ENCODE assay signal across 15 cellular contexts in the genomic region with DNA sequence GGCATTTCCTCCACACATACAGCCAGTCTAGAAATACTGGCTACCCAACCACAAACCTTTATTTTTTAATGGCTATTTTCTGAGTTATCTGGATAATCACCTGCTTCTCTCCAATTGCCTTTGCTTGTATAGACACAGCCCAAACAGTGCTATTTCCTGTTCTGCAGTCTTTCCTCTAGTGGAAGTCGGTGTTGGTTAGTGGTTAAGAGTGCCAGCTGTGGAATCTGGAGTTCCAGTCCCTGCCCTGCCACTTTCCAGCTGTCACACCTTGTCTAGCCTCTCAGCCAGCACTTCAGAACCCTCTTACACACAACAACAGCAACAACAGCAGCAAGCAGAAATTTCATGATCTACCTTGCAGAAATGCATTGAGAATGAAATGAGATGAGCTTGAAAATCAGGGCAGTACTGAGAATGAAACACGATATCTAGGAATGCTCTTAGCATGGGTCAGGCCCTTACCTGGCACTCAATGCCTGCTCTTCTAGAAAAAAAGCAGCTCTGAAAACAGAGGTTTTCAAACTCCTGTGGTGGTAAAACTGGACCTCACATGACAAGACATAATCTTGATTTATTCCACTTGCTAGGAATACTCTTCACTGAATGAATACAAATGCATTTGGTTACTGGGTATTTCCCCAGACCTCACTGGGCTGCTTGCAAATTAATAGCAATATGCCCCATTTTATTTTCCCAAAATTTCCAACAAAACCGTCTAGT. TPM values are rescaled to one million over a fixed set of nuclear protein-coding genes. Genes with fewer than 3 reads are reported as not detected.
A peak's percentile ranks its signal among the peaks of the same experiment; 100 is the strongest.
DNase-seq lines count a peak whose midpoint lies in the region; ATAC-seq and TF ChIP-seq lines count a peak whose summit lies in the region.
"Had no signal": no experiment of that assay in that cellular context is flagged by ENCODE, and none has a peak within 500 bp of the region (broad histone marks: within the 10 kb centered on the region; RNA-seq: fewer than 3 reads in every experiment).

No MANE protein-coding gene starts in this region.

- no peak for TF ChIP-seq POLR2A in erythroblast (IDR thresholded peaks at IDR 0.05; ENCODE audit: low read length)

- CTCF ChIA-PET in Caco-2 (lab: Charles Lee): no interaction called here
- CTCF ChIA-PET in WTC11 (lab: Charles Lee): interaction anchor here (0.9 to 1.4 kb wide), 5 partner anchors 14 to 761 kb away, joined by 3 read pairs; no protein-coding TSS in a partner anchor

- H3K9me3 ChIP-seq in Caco-2: no peaks in the 10 kb centered on the region
- no peaks in the 10 kb centered on the region for H3K9me3 ChIP-seq in lung (ENCODE audit: control insufficient read depth in 2 of 2, insufficient read depth in 1 of 2, low read length in 1 of 2)
- H3K9me3 ChIP-seq: gastroesophageal sphincter had no signal

- BruUV-seq in Caco-2 (replicated peaks; lab: Mats Ljungman, UMichigan): no TSS peak

- H3K36me3 ChIP-seq in Caco-2 (ENCODE audit: control insufficient read depth, insufficient read depth, low read length): no peaks in the 10 kb centered on the region
- no peaks in the 10 kb centered on the region for H3K36me3 ChIP-seq in lung (ENCODE audit: control insufficient read depth in 2 of 2, insufficient read depth in 2 of 2, low read length in 2 of 2)
- H3K36me3 ChIP-seq: gastroesophageal sphincter had no signal

- H3K4me3 Mint-ChIP-seq in Caco-2 (ENCODE audit: unreplicated experiment) (peak overlapping the region; percentile 90), WTC11 (peak overlapping the region; percentile 15)
- H3K4me3 Mint-ChIP-seq: activated T-cell treated with anti-CD3 and anti-CD28 coated beads, Interleukin-2, amount 50 U/mL, for 4 hours had no signal

- no peaks in the 10 kb centered on the region for H3K9me3 Mint-ChIP-seq in Caco-2 (ENCODE audit: unreplicated experiment)
- no peaks in the 10 kb centered on the region for H3K9me3 Mint-ChIP-seq in WTC11
- H3K9me3 Mint-ChIP-seq: activated T-cell treated with anti-CD3 and anti-CD28 coated beads, Interleukin-2, amount 50 U/mL, for 4 hours had no signal

- POLR2A ChIA-PET in Caco-2 (lab: Charles Lee) (no interaction called here), WTC11 (lab: Charles Lee) (no interaction called here)

- H3K4me3 ChIP-seq in Caco-2 (ENCODE audit: low read depth, low read length) (no peak overlapping the region), lung (no peak overlapping the region)
- H3K4me3 ChIP-seq: gastroesophageal sphincter had no signal

- intact Hi-C loops in Caco-2 (cut with micrococcal nuclease; ENCODE audit: unreplicated experiment): no loop called here

- TF ChIP-seq CTCF in Caco-2 (IDR thresholded peaks at IDR 0.05; ENCODE audit: insufficient read depth in 1 of 2, low read depth in 1 of 2, low read length in 1 of 2, severe bottlenecking in 1 of 2, unreplicated experiment in 1 of 2) (no peak), WTC11 (IDR thresholded peaks at IDR 0.05) (no peak), lung (IDR thresholded peaks at IDR 0.05; ENCODE audit: control extremely low read depth, extremely low read depth) (no peak)

- H3K27ac ChIP-seq in lung (ENCODE audit: low read depth in 1 of 2, low read length in 1 of 2): peak overlapping the region in 1 of 2 donors; percentile 21
- H3K27ac ChIP-seq: gastroesophageal sphincter had no signal

- no peak for DNase-seq in Caco-2
- peak; percentile 90 for DNase-seq in LHCN-M2 (ENCODE audit: low read depth)
- DNase-seq in WTC11 (ENCODE audit: low spot score): no peak
- DNase-seq in lung (ENCODE audit: low spot score): peak; percentile 68
- no peak for DNase-seq in erythroblast (lab: John Stamatoyannopoulos, UW)
- DNase-seq in DMS153 treated with DMSO at 0.1 percent for 48 hours (lab: John Stamatoyannopoulos, UW; ENCODE audit: unreplicated experiment): no peak
- no peak for DNase-seq in activated T-cell treated with anti-CD3 and anti-CD28 coated beads, Interleukin-2, amount 50 U/mL, for 48 hours
- DNase-seq: activated T-cell treated with anti-CD3 and anti-CD28 coated beads, Interleukin-2, amount 50 U/mL, for 4 hours; amniotic stem cell; NCI-H1092; NCI-H774; nucleus accumbens had no signal

- peaks cover 11% of the 10 kb centered on the region for H3K36me3 Mint-ChIP-seq in Caco-2 (ENCODE audit: insufficient read depth, unreplicated experiment)
- H3K36me3 Mint-ChIP-seq in WTC11: no peaks in the 10 kb centered on the region

- H3K27me3 ChIP-seq in Caco-2 (replicated peaks; ENCODE audit: control insufficient read depth, insufficient read depth, low read length) (no peaks in the 10 kb centered on the region), lung (ENCODE audit: control insufficient read depth, insufficient read depth) (peaks cover 2% of the 10 kb centered on the region)

- H3K4me1 ChIP-seq in Caco-2: peaks cover 7% of the 10 kb centered on the region; the same call in 1 of the 2 replicates
- H3K4me1 ChIP-seq in lung (ENCODE audit: control insufficient read depth in 2 of 2, insufficient read depth in 2 of 2, low read length in 2 of 2): peaks cover 0 to 5% of the 10 kb centered on the region in 2 donors

- ATAC-seq in WTC11 (no peak), lung (ENCODE audit: insufficient read depth, low FRiP score) (no peak), HG03108 (IDR thresholded peaks at IDR 0.05; ENCODE audit: unreplicated experiment) (no peak)
- ATAC-seq: activated T-cell treated with anti-CD3 and anti-CD28 coated beads, Interleukin-2, amount 50 U/mL, for 4 hours; gastroesophageal sphincter; left lobe of liver had no signal

- peaks cover 7% of the 10 kb centered on the region for H3K27me3 Mint-ChIP-seq in Caco-2 (ENCODE audit: insufficient read depth, unreplicated experiment)
- H3K27me3 Mint-ChIP-seq in WTC11 (ENCODE audit: low read depth): peaks cover 73% of the 10 kb centered on the region

- H3K27ac Mint-ChIP-seq in Caco-2 (ENCODE audit: unreplicated experiment) (no peak overlapping the region), WTC11 (no peak overlapping the region)

- 31 to 37% methylated on average over 3 of the region's 3 CpGs for WGBS in lung, 2 donors

- H3K4me1 Mint-ChIP-seq in Caco-2 (ENCODE audit: low read depth, unreplicated experiment) (peaks cover 19% of the 10 kb centered on the region), WTC11 (peaks cover 17% of the 10 kb centered on the region)

TF ChIP-seq in WTC11, 78 proteins besides CTCF, POLR2A, EP300 and RAD21 (continues in another document):
- TF ChIP-seq, protein P1, sequence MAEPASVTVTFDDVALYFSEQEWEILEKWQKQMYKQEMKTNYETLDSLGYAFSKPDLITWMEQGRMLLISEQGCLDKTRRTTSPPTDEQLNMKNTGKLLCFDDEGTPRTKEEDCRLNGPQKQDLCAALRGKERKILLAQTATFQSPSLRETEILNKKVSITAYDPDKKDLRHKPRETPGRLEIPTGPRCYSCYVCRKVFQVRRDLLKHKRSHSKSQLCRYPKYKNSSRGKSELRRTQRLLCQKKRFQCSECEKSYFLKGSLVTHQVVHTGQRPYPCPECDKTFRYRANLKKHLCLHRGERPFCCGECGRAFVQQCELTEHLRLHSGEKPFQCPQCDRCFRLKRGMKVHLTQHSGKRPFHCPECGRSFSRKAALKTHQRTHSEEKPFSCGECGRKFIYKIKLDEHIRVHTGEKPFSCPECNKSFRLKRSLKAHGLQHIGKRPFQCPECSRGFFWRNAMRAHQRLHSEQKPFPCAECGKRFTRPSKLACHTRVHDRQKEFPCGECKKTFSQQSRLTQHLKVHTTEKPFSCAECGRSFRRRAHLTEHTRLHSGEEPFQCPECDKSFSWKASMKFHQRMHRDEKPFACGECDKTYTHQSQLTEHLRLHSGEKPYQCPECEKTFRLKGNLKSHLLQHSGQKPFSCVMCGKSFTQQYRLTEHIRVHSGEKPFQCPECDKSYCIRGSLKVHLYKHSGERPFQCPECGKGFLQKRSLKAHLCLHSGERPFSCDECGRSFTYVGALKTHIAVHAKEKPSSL (CRISPR knock-in tag; conservative IDR thresholded peaks at IDR 0.05): no peak
- TF ChIP-seq, protein P2, sequence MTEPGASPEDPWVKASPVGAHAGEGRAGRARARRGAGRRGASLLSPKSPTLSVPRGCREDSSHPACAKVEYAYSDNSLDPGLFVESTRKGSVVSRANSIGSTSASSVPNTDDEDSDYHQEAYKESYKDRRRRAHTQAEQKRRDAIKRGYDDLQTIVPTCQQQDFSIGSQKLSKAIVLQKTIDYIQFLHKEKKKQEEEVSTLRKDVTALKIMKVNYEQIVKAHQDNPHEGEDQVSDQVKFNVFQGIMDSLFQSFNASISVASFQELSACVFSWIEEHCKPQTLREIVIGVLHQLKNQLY (CRISPR knock-in tag; IDR thresholded peaks at IDR 0.05): no peak
- no peak for TF ChIP-seq NFATC4 (CRISPR knock-in tag; IDR thresholded peaks at IDR 0.05)
- TF ChIP-seq JAZF1 (CRISPR knock-in tag; IDR thresholded peaks at IDR 0.05): no peak
- TF ChIP-seq, protein P3, sequence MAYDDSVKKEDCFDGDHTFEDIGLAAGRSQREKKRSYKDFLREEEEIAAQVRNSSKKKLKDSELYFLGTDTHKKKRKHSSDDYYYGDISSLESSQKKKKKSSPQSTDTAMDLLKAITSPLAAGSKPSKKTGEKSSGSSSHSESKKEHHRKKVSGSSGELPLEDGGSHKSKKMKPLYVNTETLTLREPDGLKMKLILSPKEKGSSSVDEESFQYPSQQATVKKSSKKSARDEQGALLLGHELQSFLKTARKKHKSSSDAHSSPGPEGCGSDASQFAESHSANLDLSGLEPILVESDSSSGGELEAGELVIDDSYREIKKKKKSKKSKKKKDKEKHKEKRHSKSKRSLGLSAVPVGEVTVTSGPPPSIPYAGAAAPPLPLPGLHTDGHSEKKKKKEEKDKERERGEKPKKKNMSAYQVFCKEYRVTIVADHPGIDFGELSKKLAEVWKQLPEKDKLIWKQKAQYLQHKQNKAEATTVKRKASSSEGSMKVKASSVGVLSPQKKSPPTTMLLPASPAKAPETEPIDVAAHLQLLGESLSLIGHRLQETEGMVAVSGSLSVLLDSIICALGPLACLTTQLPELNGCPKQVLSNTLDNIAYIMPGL (CRISPR knock-in tag; IDR thresholded peaks at IDR 0.05): no peak
- no peak for TF ChIP-seq PRRX2 (CRISPR knock-in tag; IDR thresholded peaks at IDR 0.05)
- TF ChIP-seq SOX15 (CRISPR knock-in tag; IDR thresholded peaks at IDR 0.05): no peak
- TF ChIP-seq, protein P4, sequence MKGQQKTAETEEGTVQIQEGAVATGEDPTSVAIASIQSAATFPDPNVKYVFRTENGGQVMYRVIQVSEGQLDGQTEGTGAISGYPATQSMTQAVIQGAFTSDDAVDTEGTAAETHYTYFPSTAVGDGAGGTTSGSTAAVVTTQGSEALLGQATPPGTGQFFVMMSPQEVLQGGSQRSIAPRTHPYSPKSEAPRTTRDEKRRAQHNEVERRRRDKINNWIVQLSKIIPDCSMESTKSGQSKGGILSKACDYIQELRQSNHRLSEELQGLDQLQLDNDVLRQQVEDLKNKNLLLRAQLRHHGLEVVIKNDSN (CRISPR knock-in tag; IDR thresholded peaks at IDR 0.05): no peak

RNA-seq across cellular contexts. Expression of a gene that starts 3.2 kb away (rescaled TPM):
- total RNA-seq in Caco-2 (2022) (8.8 and 8.9 TPM in 2 replicates), LHCN-M2 (2014; rRNA removed) (173 and 180 TPM in 2 replicates), WTC11 (2021) (4.9 to 10.6 TPM (median 5.4 TPM) in 3 replicates), lung (10 to 100 TPM; 16.4 to 22.2 TPM)
- 56.0 TPM for polyA plus RNA-seq in LHCN-M2 (2012)
- 1 to 10 TPM; 5.8 to 6.0 TPM for polyA plus RNA-seq in lung

Comparison
In these comparisons a context has a peak if more than half of its experiments do, and no peak if none do; other contexts are left out.
1. DNase-seq: peak in LHCN-M2 (single experiment) and lung (single experiment); none in Caco-2 (0 of 2), WTC11 (single experiment), erythroblast (0 of 2), DMS153 treated with DMSO at 0.1 percent for 48 hours (single experiment) and activated T-cell treated with anti-CD3 and anti-CD28 coated beads, Interleukin-2, amount 50 U/mL, for 48 hours (0 of 2).